Comparison of ENCODE assay signal across 22 cellular contexts in the genomic region with DNA sequence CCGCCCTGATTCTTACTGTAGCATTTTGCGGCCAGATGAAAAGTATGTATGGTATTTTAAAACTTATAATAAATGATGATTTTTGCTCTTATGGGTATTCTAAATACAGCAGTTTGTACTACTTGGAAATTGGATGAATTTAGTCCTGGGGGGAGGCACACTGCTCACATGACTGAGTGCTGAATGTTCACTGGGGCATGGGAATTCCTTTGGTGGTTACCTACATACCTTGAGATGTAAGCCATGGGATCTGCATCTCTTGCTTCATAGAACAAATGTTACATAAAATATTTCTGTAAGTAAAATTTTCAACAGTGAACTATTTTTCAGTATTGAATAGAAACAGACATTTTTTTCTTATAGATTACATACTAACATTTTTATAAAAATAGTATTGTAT.
"Had no signal": no experiment of that assay in that cellular context is flagged by ENCODE, and none has a peak within 500 bp of the region (broad histone marks: within the 10 kb centered on the region; RNA-seq: fewer than 3 reads in every experiment).

No MANE protein-coding gene starts in this region.

- DNase-seq: cerebellar nuclear complex; cortex of kidney; effector memory CD8-positive, alpha-beta T cell; gastrocnemius medialis; heart left ventricle; kidney; natural killer cell; occipital lobe; ovary; posterior cingulate gyrus; right lobe of liver; stimulated activated CD4-positive, alpha-beta T cell treated with anti-CD3 and anti-CD28 coated beads, Interleukin-12 subunit alpha, Interleukin-12 subunit beta, amount 100 ng/mL, for 4 hours; stimulated activated CD4-positive, alpha-beta T cell treated with anti-CD3 and anti-CD28 coated beads, Interleukin-1b, Interleukin-23, amount 100 ng/mL, for 48 hours; stimulated activated CD4-positive, alpha-beta T cell treated with anti-CD3 and anti-CD28 coated beads, Interleukin-4, amount 100 ng/mL, for 24 hours; stimulated activated naive CD4-positive, alpha-beta T cell treated with Interleukin-2 at 50 U/mL for 16 hours; substantia nigra; testis; tibial artery had no signal

- ATAC-seq: effector memory CD8-positive, alpha-beta T cell; gastrocnemius medialis; heart left ventricle; natural killer cell; stimulated activated effector memory CD8-positive, alpha-beta T cell treated with anti-CD3 and anti-CD28 coated beads, Interleukin-12 subunit alpha, Interleukin-12 subunit beta, amount 100 ng/mL, for 72 hours had no signal

- H3K27ac Mint-ChIP-seq: effector memory CD8-positive, alpha-beta T cell; memory B cell; stimulated activated effector memory CD8-positive, alpha-beta T cell treated with anti-CD3 and anti-CD28 coated beads, Interleukin-12 subunit alpha, Interleukin-12 subunit beta, amount 100 ng/mL, for 72 hours; type B pancreatic cell had no signal

- FAIRE-seq: endometrium, kidney had no signal

- H3K9me3 Mint-ChIP-seq: natural killer cell, type B pancreatic cell had no signal

- H3K27me3 Mint-ChIP-seq: effector memory CD8-positive, alpha-beta T cell; memory B cell; type B pancreatic cell had no signal

- H3K4me3 Mint-ChIP-seq: effector memory CD8-positive, alpha-beta T cell; memory B cell; natural killer cell; stimulated activated effector memory CD8-positive, alpha-beta T cell treated with anti-CD3 and anti-CD28 coated beads, Interleukin-12 subunit alpha, Interleukin-12 subunit beta, amount 100 ng/mL, for 72 hours; type B pancreatic cell had no signal
